In the genomic region with DNA sequence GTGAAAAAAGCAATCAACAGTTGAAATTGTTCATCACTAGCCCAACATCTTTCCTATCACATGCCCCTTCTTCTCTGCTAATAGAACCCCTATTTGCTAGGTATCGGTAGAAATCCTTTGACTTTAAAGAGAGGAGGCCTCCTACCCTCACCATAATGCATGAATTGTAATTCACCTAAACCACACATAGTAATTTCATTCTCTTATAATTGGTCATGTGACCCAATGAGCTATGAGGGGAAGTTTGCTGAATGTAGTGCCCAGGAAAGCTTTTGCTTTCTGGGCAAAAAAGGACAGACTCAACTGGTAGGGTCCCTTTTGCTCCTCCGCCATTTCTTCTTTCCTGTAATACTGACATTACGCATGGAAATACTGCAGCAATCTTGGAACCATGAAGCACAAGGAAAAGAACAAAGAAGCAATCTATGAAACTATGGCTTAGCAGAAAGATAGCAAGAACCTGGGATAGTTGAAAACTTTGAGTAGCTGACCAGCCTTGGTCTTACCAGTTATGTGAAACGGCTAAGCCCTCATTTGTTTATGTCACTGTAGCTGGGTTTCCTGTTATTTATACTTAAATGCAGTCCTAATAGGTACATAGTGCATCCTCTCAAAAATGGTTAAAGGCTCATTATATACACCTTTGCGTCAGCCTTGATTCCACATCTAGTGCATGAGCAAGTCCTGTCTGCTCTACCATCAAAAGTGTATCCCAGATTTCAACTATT, we compare ENCODE assay signal across 16 cellular contexts. TPM values are rescaled to one million over a fixed set of nuclear protein-coding genes. Genes with fewer than 3 reads are reported as not detected.
A peak's percentile ranks its signal among the peaks of the same experiment; 100 is the strongest.
DNase-seq lines count a peak whose midpoint lies in the region; ATAC-seq lines count a peak whose summit lies in the region.
"Had no signal": no experiment of that assay in that cellular context is flagged by ENCODE, and none has a peak within 500 bp of the region (broad histone marks: within the 10 kb centered on the region; RNA-seq: fewer than 3 reads in every experiment).

No MANE protein-coding gene starts in this region.

- no peaks in the 10 kb centered on the region for H3K9me3 Mint-ChIP-seq in activated CD8-positive, alpha-beta memory T cell treated with anti-CD3 and anti-CD28 coated beads, Interleukin-2, amount 10 ng/mL, durations not matched to agents 7 days and 5 days (ENCODE audit: low read depth)
- peaks cover 12% of the 10 kb centered on the region for H3K9me3 Mint-ChIP-seq in activated naive CD8-positive, alpha-beta T cell treated with anti-CD3 and anti-CD28 coated beads for 36 hours
- no peaks in the 10 kb centered on the region for H3K9me3 Mint-ChIP-seq in stimulated activated effector memory CD8-positive, alpha-beta T cell treated with anti-CD3 and anti-CD28 coated beads, Interleukin-12 subunit alpha, Interleukin-12 subunit beta, amount 100 ng/mL, for 72 hours
- H3K9me3 Mint-ChIP-seq: nephron had no signal

- peak overlapping the region; percentile 61 for H3K4me3 Mint-ChIP-seq in activated CD8-positive, alpha-beta memory T cell treated with anti-CD3 and anti-CD28 coated beads, Interleukin-2, amount 10 ng/mL, durations not matched to agents 7 days and 5 days
- H3K4me3 Mint-ChIP-seq in activated naive CD8-positive, alpha-beta T cell treated with anti-CD3 and anti-CD28 coated beads for 36 hours = peak overlapping the region; percentile 82
- peak overlapping the region; percentile 51 for H3K4me3 Mint-ChIP-seq in stimulated activated effector memory CD8-positive, alpha-beta T cell treated with anti-CD3 and anti-CD28 coated beads, Interleukin-12 subunit alpha, Interleukin-12 subunit beta, amount 100 ng/mL, for 72 hours
- H3K4me3 Mint-ChIP-seq: nephron had no signal

- no peak for DNase-seq in activated CD8-positive, alpha-beta memory T cell treated with anti-CD3 and anti-CD28 coated beads, Interleukin-2, amount 10 ng/mL, durations not matched to agents 7 days and 5 days
- no peak for DNase-seq in activated CD8-positive, alpha-beta memory T cell treated with anti-CD3 and anti-CD28 coated beads, Interleukin-2, amount 50 U/mL, for 4 hours
- DNase-seq in NAMALWA (ENCODE audit: low spot score) (peak; percentile 45), 8988T (no peak), HT-29 (ENCODE audit: low spot score) (no peak)
- DNase-seq in activated naive CD8-positive, alpha-beta T cell treated with anti-CD3 and anti-CD28 coated beads for 36 hours = no peak
- DNase-seq in stimulated activated effector memory CD8-positive, alpha-beta T cell treated with anti-CD3 and anti-CD28 coated beads, Interleukin-12 subunit alpha, Interleukin-12 subunit beta, amount 100 ng/mL, for 72 hours (ENCODE audit: low spot score in 2 of 2) = peak in 1 of 2 donors; percentile 49
- DNase-seq: body of pancreas, left lung, NCI-H446, retina had no signal

- peaks cover 6% of the 10 kb centered on the region for H3K36me3 Mint-ChIP-seq in activated CD8-positive, alpha-beta memory T cell treated with anti-CD3 and anti-CD28 coated beads, Interleukin-2, amount 10 ng/mL, durations not matched to agents 7 days and 5 days
- peaks cover 36% of the 10 kb centered on the region for H3K36me3 Mint-ChIP-seq in activated naive CD8-positive, alpha-beta T cell treated with anti-CD3 and anti-CD28 coated beads for 36 hours
- peaks cover 27% of the 10 kb centered on the region for H3K36me3 Mint-ChIP-seq in stimulated activated effector memory CD8-positive, alpha-beta T cell treated with anti-CD3 and anti-CD28 coated beads, Interleukin-12 subunit alpha, Interleukin-12 subunit beta, amount 100 ng/mL, for 72 hours

- CTCF ChIA-PET in activated CD8-positive, alpha-beta memory T cell treated with anti-CD3 and anti-CD28 coated beads, Interleukin-2, amount 10 ng/mL, durations not matched to agents 7 days and 5 days (lab: Charles Lee) = interaction anchor here (0.9 to 20.1 kb wide), 6 partner anchors 12 to 431 kb away, joined by 3 to 392 read pairs (median 10); a partner anchor contains a TSS

- peaks cover 97% of the 10 kb centered on the region for H3K4me1 Mint-ChIP-seq in activated CD8-positive, alpha-beta memory T cell treated with anti-CD3 and anti-CD28 coated beads, Interleukin-2, amount 10 ng/mL, durations not matched to agents 7 days and 5 days
- peaks cover 96% of the 10 kb centered on the region for H3K4me1 Mint-ChIP-seq in activated naive CD8-positive, alpha-beta T cell treated with anti-CD3 and anti-CD28 coated beads for 36 hours
- H3K4me1 Mint-ChIP-seq in stimulated activated effector memory CD8-positive, alpha-beta T cell treated with anti-CD3 and anti-CD28 coated beads, Interleukin-12 subunit alpha, Interleukin-12 subunit beta, amount 100 ng/mL, for 72 hours = peaks cover 98% of the 10 kb centered on the region
- H3K4me1 Mint-ChIP-seq: nephron had no signal

- H3K27me3 Mint-ChIP-seq in activated CD8-positive, alpha-beta memory T cell treated with anti-CD3 and anti-CD28 coated beads, Interleukin-2, amount 10 ng/mL, durations not matched to agents 7 days and 5 days = no peaks in the 10 kb centered on the region
- H3K27me3 Mint-ChIP-seq in activated naive CD8-positive, alpha-beta T cell treated with anti-CD3 and anti-CD28 coated beads for 36 hours = no peaks in the 10 kb centered on the region

- H3K27ac Mint-ChIP-seq in activated CD8-positive, alpha-beta memory T cell treated with anti-CD3 and anti-CD28 coated beads, Interleukin-2, amount 10 ng/mL, durations not matched to agents 7 days and 5 days = peak overlapping the region; percentile 91
- peak overlapping the region; percentile 94 for H3K27ac Mint-ChIP-seq in activated naive CD8-positive, alpha-beta T cell treated with anti-CD3 and anti-CD28 coated beads for 36 hours
- H3K27ac Mint-ChIP-seq in stimulated activated effector memory CD8-positive, alpha-beta T cell treated with anti-CD3 and anti-CD28 coated beads, Interleukin-12 subunit alpha, Interleukin-12 subunit beta, amount 100 ng/mL, for 72 hours = peak overlapping the region; percentile 88
- H3K27ac Mint-ChIP-seq: nephron had no signal

- no peak for ATAC-seq in activated CD8-positive, alpha-beta memory T cell treated with anti-CD3 and anti-CD28 coated beads, Interleukin-2, amount 10 ng/mL, durations not matched to agents 7 days and 5 days
- ATAC-seq in stimulated activated effector memory CD8-positive, alpha-beta T cell treated with anti-CD3 and anti-CD28 coated beads, Interleukin-12 subunit alpha, Interleukin-12 subunit beta, amount 100 ng/mL, for 72 hours = peak; percentile 38
- no peak for ATAC-seq in HG02840 (IDR thresholded peaks at IDR 0.05; ENCODE audit: low FRiP score, unreplicated experiment)
- ATAC-seq: body of pancreas, left lung had no signal

RNA-seq across cellular contexts. Expression of a gene that starts 10.2 kb away (rescaled TPM):
- 10 to 100 TPM in 1 of 2 experiments, 1 to 10 TPM in 1; 6.7 to 13.0 TPM for total RNA-seq in activated CD8-positive, alpha-beta memory T cell treated with anti-CD3 and anti-CD28 coated beads, Interleukin-2, amount 10 ng/mL, durations not matched to agents 7 days and 5 days
- total RNA-seq in activated naive CD8-positive, alpha-beta T cell treated with anti-CD3 and anti-CD28 coated beads for 36 hours = 1 to 10 TPM; 5.1 to 9.2 TPM
- 0.16 TPM in 1 of 2 replicates, not detected in the other for total RNA-seq in HT-29 (2014; rRNA removed; shearing (Covaris generic))
- total RNA-seq: A673, body of pancreas, dermis microvascular lymphatic vessel endothelial cell, H1 had no signal

RNA-seq across cellular contexts. Expression of a gene that starts 16.9 kb away (rescaled TPM):
- total RNA-seq in activated CD8-positive, alpha-beta memory T cell treated with anti-CD3 and anti-CD28 coated beads, Interleukin-2, amount 10 ng/mL, durations not matched to agents 7 days and 5 days = 100 to 1,000 TPM; 187 to 209 TPM
- 100 to 1,000 TPM; 201 to 203 TPM for total RNA-seq in activated naive CD8-positive, alpha-beta T cell treated with anti-CD3 and anti-CD28 coated beads for 36 hours
- 81.0 and 82.1 TPM in 2 replicates for total RNA-seq in HT-29 (2014; rRNA removed; shearing (Covaris generic))
- total RNA-seq: A673 had no signal
